In genomic region chr6:83199173-83199864, GRCh38 we compare ENCODE assay signal across 14 cellular contexts. TPM values are rescaled to one million over a fixed set of nuclear protein-coding genes. Genes with fewer than 3 reads are reported as not detected.
A peak's percentile ranks its signal among the peaks of the same experiment; 100 is the strongest.
DNase-seq lines count a peak whose midpoint lies in the region; ATAC-seq, FAIRE-seq and TF ChIP-seq lines count a peak whose summit lies in the region.
"Had no signal": no experiment of that assay in that cellular context is flagged by ENCODE, and none has a peak within 500 bp of the region (broad histone marks: within the 10 kb centered on the region; RNA-seq: fewer than 3 reads in every experiment).

No MANE protein-coding gene starts in this region.

- intact Hi-C loops in cardiac septum (cut with DNase I): loop anchor here (10.0 kb wide), 1 partner anchor 955 kb away; the partner anchor contains the start of gene IBTK

- no peak overlapping the region for H2AFZ ChIP-seq in DND-41 (ENCODE audit: low read depth, low read length)
- H2AFZ ChIP-seq in hepatocyte: no peak overlapping the region

- DNase-seq in DND-41 (no peak), hepatocyte (ENCODE audit: low spot score) (no peak), caudate nucleus (lab: John Stamatoyannopoulos, UW) (no peak), cardiac septum (ENCODE audit: low spot score) (no peak), GM12892 (ENCODE audit: insufficient read length) (no peak), dedifferentiated amniotic fluid mesenchymal stem cell (ENCODE audit: extremely low spot score) (no peak)
- DNase-seq: hippocampal formation, mesendoderm, NCI-H345, posterior cingulate gyrus had no signal

- H3K9ac ChIP-seq in DND-41 (ENCODE audit: low read depth, low read length): no peak overlapping the region
- H3K9ac ChIP-seq: BLaER1 had no signal

- H3K9me3 ChIP-seq in DND-41 (ENCODE audit: insufficient read depth, low read length, severe bottlenecking): no peaks in the 10 kb centered on the region
- no peaks in the 10 kb centered on the region for H3K9me3 ChIP-seq in hepatocyte (ENCODE audit: low read depth)
- H3K9me3 ChIP-seq: BLaER1 had no signal

- H3K27ac ChIP-seq in DND-41 (ENCODE audit: low read length) (no peak overlapping the region), hepatocyte (peak overlapping the region; percentile 33), caudate nucleus (ENCODE audit: low read depth, low read length) (no peak overlapping the region)
- H3K27ac ChIP-seq: BLaER1 had no signal

- no peak for TF ChIP-seq POLR2A in GM12892 (IDR thresholded peaks at IDR 0.05; ENCODE audit: low read depth, low read length)

- peaks cover 6% of the 10 kb centered on the region for H3K4me1 ChIP-seq in DND-41 (ENCODE audit: insufficient read depth, low read length)
- peaks cover 8% of the 10 kb centered on the region for H3K4me1 ChIP-seq in hepatocyte (ENCODE audit: insufficient read depth)

- FAIRE-seq in GM12892 (lab: Jason Lieb, UNC): no peak
- FAIRE-seq: endometrium had no signal

- 95% methylated on average over 5 of the region's 5 CpGs for WGBS in hepatocyte (ENCODE audit: low lambda C conversion rate, missing lambda C conversion rate)

- H3K79me2 ChIP-seq in DND-41 (ENCODE audit: insufficient read depth, low read length) (no peaks in the 10 kb centered on the region), hepatocyte (peaks cover 5% of the 10 kb centered on the region)

- no peak overlapping the region for H3K4me2 ChIP-seq in DND-41 (ENCODE audit: insufficient read depth, low read length)
- H3K4me2 ChIP-seq in hepatocyte: no peak overlapping the region
- H3K4me2 ChIP-seq: BLaER1 had no signal

- H3K36me3 ChIP-seq in DND-41 (ENCODE audit: insufficient read depth, low read length): peaks cover 10% of the 10 kb centered on the region
- no peaks in the 10 kb centered on the region for H3K36me3 ChIP-seq in hepatocyte (replicated peaks; ENCODE audit: insufficient read depth, low read depth)
- H3K36me3 ChIP-seq: BLaER1 had no signal

- TF ChIP-seq CTCF in DND-41 (IDR thresholded peaks at IDR 0.05; ENCODE audit: borderline replicate concordance, extremely low read depth, low read length, poor library complexity, severe bottlenecking) (no peak), hepatocyte (IDR thresholded peaks at IDR 0.05; ENCODE audit: poor library complexity) (no peak)

- ATAC-seq in DND-41 (ENCODE audit: insufficient read depth, low read depth): 0 out of 3 replicates have a peak, but pooled peaks have one; percentile 19
- ATAC-seq in GM19463 (IDR thresholded peaks at IDR 0.05; ENCODE audit: unreplicated experiment): peak; percentile 73
- ATAC-seq in HG03571 (IDR thresholded peaks at IDR 0.05; ENCODE audit: unreplicated experiment): peak; percentile 47

- H4K20me1 ChIP-seq in DND-41 (ENCODE audit: insufficient read depth, low read length) (no peaks in the 10 kb centered on the region), hepatocyte (ENCODE audit: insufficient read depth, poor library complexity, severe bottlenecking) (no peaks in the 10 kb centered on the region)
- H4K20me1 ChIP-seq: BLaER1 had no signal

- H3K9me2 ChIP-seq in hepatocyte (replicated peaks; ENCODE audit: insufficient read depth): no peaks in the 10 kb centered on the region

- H3K27me3 ChIP-seq in DND-41 (ENCODE audit: insufficient read depth, low read length, poor library complexity) (no peaks in the 10 kb centered on the region), hepatocyte (no peaks in the 10 kb centered on the region)
- H3K27me3 ChIP-seq: BLaER1 had no signal

- H3K4me3 ChIP-seq in DND-41 (ENCODE audit: low read depth in 1 of 2, low read length in 2 of 2): no peak overlapping the region
- no peak overlapping the region for H3K4me3 ChIP-seq in hepatocyte
- H3K4me3 ChIP-seq: BLaER1 had no signal

RNA-seq across cellular contexts. Expression of gene RWDD2A, which starts 6.2 kb away (rescaled TPM):
- total RNA-seq in hepatocyte (6.2 and 6.5 TPM in 2 replicates), cardiac septum (3.2 TPM)
- polyA plus RNA-seq in hepatocyte: 4.7 and 5.4 TPM in 2 replicates
- polyA plus RNA-seq in GM12892 (2012; ENCODE audit: missing spikeins): 4.6 TPM

RNA-seq across cellular contexts. Expression of gene PGM3, which starts 6.3 kb away (rescaled TPM):
- total RNA-seq in hepatocyte (92.8 and 106 TPM in 2 replicates), cardiac septum (23.8 TPM)
- 83.4 and 94.9 TPM in 2 replicates for polyA plus RNA-seq in hepatocyte
- 17.1 TPM for polyA plus RNA-seq in GM12892 (2012; ENCODE audit: missing spikeins)

Comparison
In these comparisons a context has a peak if more than half of its experiments do, and no peak if none do; other contexts are left out.
1. ATAC-seq: peak in every context shown above with its lines; median percentile 73 in GM19463; 47 in HG03571; 19 in DND-41.